ENCODE assay signal across 6 cellular contexts in the genomic region with DNA sequence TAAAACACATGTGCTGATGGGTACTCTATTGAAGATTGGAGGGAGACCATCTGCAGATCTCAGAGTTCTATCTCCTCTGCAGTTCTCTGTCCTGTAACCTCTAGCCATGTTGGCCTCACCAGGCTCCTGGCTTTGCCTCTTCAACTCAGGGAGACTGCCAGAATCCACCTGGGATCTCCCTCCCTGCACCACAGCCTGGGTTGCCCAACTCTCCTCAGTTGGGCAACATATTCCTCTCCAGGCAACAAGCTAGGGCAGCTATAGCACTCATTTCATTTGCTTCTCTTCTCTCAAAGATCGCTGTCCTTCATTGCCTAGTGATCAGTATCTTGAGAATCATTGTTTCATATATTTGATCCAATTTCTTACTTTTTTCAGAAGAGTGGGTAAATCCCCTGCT.
"Had no signal": no experiment of that assay in that cellular context is flagged by ENCODE, and none has a peak within 500 bp of the region (broad histone marks: within the 10 kb centered on the region; RNA-seq: fewer than 3 reads in every experiment).

No MANE protein-coding gene starts in this region.

- H3K27ac ChIP-seq: HL-60 had no signal

- H3K4me3 Mint-ChIP-seq: GM23338, H9, HFFc6 had no signal

- H3K4me3 ChIP-seq: GM23338 had no signal

- ATAC-seq: GM23338 had no signal

- H3K4me2 ChIP-seq: GM23338 had no signal

- H2AFZ ChIP-seq: GM23338 had no signal

- DNase-seq: H9, HCEC 1CT, HFFc6, IMR-90 had no signal

- H3K27ac Mint-ChIP-seq: GM23338, H9, HFFc6 had no signal
